ENCODE assay signal across 29 cellular contexts in genomic region chr7:140998715-140999114, GRCh38.
"Had no signal": no experiment of that assay in that cellular context is flagged by ENCODE, and none has a peak within 500 bp of the region (broad histone marks: within the 10 kb centered on the region; RNA-seq: fewer than 3 reads in every experiment).

No MANE protein-coding gene starts in this region.

- H3K27ac ChIP-seq: adrenal gland, body of pancreas, esophagus muscularis mucosa, foreskin keratinocyte, gastrocnemius medialis, heart left ventricle, WERI-Rb-1 had no signal

- H3K27me3 ChIP-seq: adrenal gland, body of pancreas, esophagus muscularis mucosa, foreskin keratinocyte, gastrocnemius medialis had no signal

- FAIRE-seq: colon had no signal

- H3K4me3 ChIP-seq: adrenal gland, body of pancreas, esophagus muscularis mucosa, gastrocnemius medialis, heart left ventricle had no signal

- H3K9me3 ChIP-seq: adrenal gland, body of pancreas, esophagus muscularis mucosa, gastrocnemius medialis, heart left ventricle had no signal

- ATAC-seq: activated CD4-positive, CD25-positive, alpha-beta regulatory T cell treated with anti-CD3 and anti-CD28 coated beads, Interleukin-2, amount 50 U/mL, for 24 hours; activated CD8-positive, alpha-beta T cell treated with anti-CD3 and anti-CD28 coated beads for 36 hours; activated naive CD8-positive, alpha-beta T cell treated with anti-CD3 and anti-CD28 coated beads, Interleukin-2, amount 50 U/mL, for 24 hours; body of pancreas; effector memory CD8-positive, alpha-beta T cell; foreskin keratinocyte; gastrocnemius medialis; heart left ventricle had no signal

- H3K4me1 ChIP-seq: adrenal gland, esophagus muscularis mucosa, foreskin keratinocyte, gastrocnemius medialis, heart left ventricle had no signal

- DNase-seq: activated B cell treated with CpG ODN at 0.5 μM for 24 hours; activated CD4-positive, alpha-beta T cell treated with anti-CD3 and anti-CD28 coated beads for 48 hours; activated CD4-positive, alpha-beta T cell treated with anti-CD3 and anti-CD28 coated beads, Interleukin-2, amount 50 U/mL, for 1 hour; activated CD4-positive, alpha-beta T cell treated with anti-CD3 and anti-CD28 coated beads, Interleukin-2, amount 50 U/mL, for 48 hours; activated CD8-positive, alpha-beta memory T cell treated with anti-CD3 and anti-CD28 coated beads for 24 hours; activated CD8-positive, alpha-beta T cell treated with anti-CD3 and anti-CD28 coated beads for 36 hours; activated effector memory CD4-positive, alpha-beta T cell treated with anti-CD3 and anti-CD28 coated beads, Interleukin-2, amount 50 U/mL, for 16 hours; activated naive CD4-positive, alpha-beta T cell treated with anti-CD3 and anti-CD28 coated beads for 36 hours; activated naive CD8-positive, alpha-beta T cell treated with anti-CD3 and anti-CD28 coated beads for 36 hours; activated naive CD8-positive, alpha-beta T cell treated with anti-CD3 and anti-CD28 coated beads, Interleukin-2, amount 50 U/mL, for 24 hours; activated T-cell treated with anti-CD3 and anti-CD28 coated beads, Interleukin-2, amount 50 U/mL, for 48 hours; adrenal gland; amygdala; aorta; body of pancreas; caudate nucleus; cortex of kidney; dermis blood vessel endothelial cell; effector CD4-positive, alpha-beta T cell; effector memory CD8-positive, alpha-beta T cell; foreskin keratinocyte; gastrocnemius medialis; glutamatergic neuron; heart left ventricle; T1000; WERI-Rb-1 had no signal

- H3K36me3 ChIP-seq: adrenal gland, esophagus muscularis mucosa, gastrocnemius medialis, heart left ventricle, WERI-Rb-1 had no signal
